Comparison of ENCODE assay signal across 8 cellular contexts in the genomic region with DNA sequence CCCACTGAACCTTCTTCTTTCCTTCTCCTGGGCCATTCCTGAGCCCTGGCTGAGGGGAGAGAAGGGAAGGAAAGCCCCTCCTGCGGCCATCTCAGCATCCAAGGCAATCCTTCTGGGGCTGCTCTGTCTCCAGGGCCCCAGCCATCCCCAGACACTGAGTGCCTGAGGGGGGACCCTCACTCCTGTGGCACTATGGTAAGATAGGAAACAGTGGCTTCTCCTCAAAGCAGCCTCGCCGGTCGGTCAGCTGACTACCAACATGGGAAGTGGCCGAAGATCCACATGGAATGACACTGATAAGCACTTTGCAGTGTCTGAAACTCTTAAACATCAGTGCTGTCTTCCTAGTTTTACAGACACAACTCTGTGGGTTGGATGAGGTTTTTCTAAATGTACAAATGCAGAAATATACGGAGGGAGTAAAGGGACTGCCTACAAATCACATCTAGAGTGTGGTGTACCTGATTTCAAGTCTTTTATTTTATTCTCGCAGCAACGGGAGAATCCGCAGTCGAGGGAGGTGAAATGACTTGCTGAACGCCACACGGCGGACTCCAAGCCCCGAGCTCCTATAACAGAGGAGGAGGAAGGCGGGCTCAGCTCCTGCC. TPM values are rescaled to one million over a fixed set of nuclear protein-coding genes. Genes with fewer than 3 reads are reported as not detected.
DNase-seq lines count a peak whose midpoint lies in the region; ATAC-seq and TF ChIP-seq lines count a peak whose summit lies in the region.

No MANE protein-coding gene starts in this region.

- no peaks in the 10 kb centered on the region for H4K20me1 ChIP-seq in PC-9 (ENCODE audit: insufficient read depth)

- no peak for TF ChIP-seq CTCF in GM12864 (IDR thresholded peaks at IDR 0.05; ENCODE audit: low read depth, low read length, missing control alignments)
- no peak for TF ChIP-seq CTCF in PC-9 (conservative IDR thresholded peaks at IDR 0.05)
- no peak for TF ChIP-seq CTCF in epithelial cell of proximal tubule (conservative IDR thresholded peaks at IDR 0.05; ENCODE audit: low read depth, low read length)
- TF ChIP-seq CTCF in sigmoid colon (IDR thresholded peaks at IDR 0.05) = no peak

- no peaks in the 10 kb centered on the region; the same call in 1 of the 2 replicates for H3F3A ChIP-seq in PC-9 (ENCODE audit: insufficient read depth, low read depth)

- H2AFZ ChIP-seq in PC-9 = peak overlapping the region; percentile 98

- TF ChIP-seq POLR2A in sigmoid colon (IDR thresholded peaks at IDR 0.05) = no peak

- no peak for DNase-seq in GM12864 (ENCODE audit: low read depth)
- DNase-seq in PC-9 = no peak
- DNase-seq in epithelial cell of proximal tubule (ENCODE audit: low read depth) = no peak
- no peak for DNase-seq in sigmoid colon
- no peak for DNase-seq in head of caudate nucleus
- no peak for DNase-seq in glomerular visceral epithelial cell (ENCODE audit: extremely low spot score)
- DNase-seq in central memory CD4-positive, alpha-beta T cell = no peak

- no peak for TF ChIP-seq EP300 in sigmoid colon (IDR thresholded peaks at IDR 0.05)

- no peaks in the 10 kb centered on the region for H3K36me3 ChIP-seq in PC-9 (ENCODE audit: low read depth)
- H3K36me3 ChIP-seq in sigmoid colon = no peaks in the 10 kb centered on the region

- H3K4me2 ChIP-seq in PC-9 = peak overlapping the region; percentile 97

- intact Hi-C loops in PC-9 (cut with micrococcal nuclease; ENCODE audit: unreplicated experiment) (loop anchor here (1.0 kb wide), 1 partner anchor 16 kb away; no protein-coding TSS in a partner anchor), sigmoid colon (cut with DNase I) (no loop called here), head of caudate nucleus (cut with DNase I) (no loop called here)

- ATAC-seq in GM21528 (IDR thresholded peaks at IDR 0.05; ENCODE audit: low FRiP score, unreplicated experiment) = no peak

- no peaks in the 10 kb centered on the region for H3K9me2 ChIP-seq in PC-9 (ENCODE audit: insufficient read depth)

- H3K9me3 ChIP-seq in PC-9 (ENCODE audit: insufficient read depth, low read depth) (no peaks in the 10 kb centered on the region), sigmoid colon (no peaks in the 10 kb centered on the region)

- H3K27ac ChIP-seq in PC-9 (no peak overlapping the region), sigmoid colon (peak overlapping the region; percentile 61 to 70 (median 64))

- H3K4me3 ChIP-seq in GM12864 (ENCODE audit: low read depth, low read length) (peak overlapping the region; percentile 56), PC-9 (peak overlapping the region; percentile 76), epithelial cell of proximal tubule (ENCODE audit: low read depth, low read length) (peak overlapping the region; percentile 63), sigmoid colon (peak overlapping the region; percentile 33 to 69 (median 59))

- CTCF ChIA-PET in PC-9 (lab: Charles Lee) = no interaction called here

- H3K27me3 ChIP-seq in PC-9 (ENCODE audit: insufficient read depth, low read depth) = no peaks in the 10 kb centered on the region
- H3K27me3 ChIP-seq in sigmoid colon = peaks cover 19 to 88% (median 43%) of the 10 kb centered on the region in 3 donors

- no TSS peak for BruUV-seq in PC-9 (replicated peaks; lab: Mats Ljungman, UMichigan)

- POLR2A ChIA-PET in PC-9 (lab: Charles Lee; ENCODE audit: unreplicated experiment) = interaction anchor here (0.5 to 0.9 kb wide), 2 partner anchors 15 to 136 kb away, joined by 4 to 9 read pairs; no protein-coding TSS in a partner anchor

- H3K4me1 ChIP-seq in PC-9 (replicated peaks; ENCODE audit: insufficient read depth) = peaks cover 17% of the 10 kb centered on the region
- H3K4me1 ChIP-seq in sigmoid colon = peaks cover 4 to 34% (median 30%) of the 10 kb centered on the region in 4 donors

- no peaks in the 10 kb centered on the region for H3K79me2 ChIP-seq in PC-9 (ENCODE audit: low read depth)

- WGBS in sigmoid colon, 2 donors = 7 to 8% methylated on average over 15 of the region's 15 CpGs

RNA-seq across cellular contexts. Expression of a gene that starts 1.0 kb away (rescaled TPM):
- total RNA-seq in PC-9 (2021) = 5.3 and 8.3 TPM in 2 replicates
- total RNA-seq in epithelial cell of proximal tubule = 6.7 and 9.8 TPM in 2 replicates
- 1 to 10 TPM in 2 of 4 donors, under 1 TPM in 1, not detected in 1; 0.49 to 1.4 (median 1.4) TPM for total RNA-seq in sigmoid colon
- polyA plus RNA-seq in sigmoid colon = 10 to 100 TPM; 11.3 to 52.9 (median 28.4) TPM

RNA-seq across cellular contexts. Expression of a gene that starts 20.9 kb away (rescaled TPM):
- total RNA-seq in PC-9 (2021) = 0.11 and 0.28 TPM in 2 replicates
- 0.07 and 0.69 TPM in 2 replicates for total RNA-seq in epithelial cell of proximal tubule
- 1 to 10 TPM in 3 of 4 donors, not detected in 1; 1.6 to 2.5 (median 1.8) TPM for total RNA-seq in sigmoid colon
- 1 to 10 TPM; 4.1 to 4.8 (median 4.6) TPM for polyA plus RNA-seq in sigmoid colon

RNA-seq across cellular contexts. Expression of a gene that starts 51.4 kb away (rescaled TPM):
- total RNA-seq in PC-9 (2021) (47.7 and 51.4 TPM in 2 replicates), epithelial cell of proximal tubule (46.4 and 70.8 TPM in 2 replicates), sigmoid colon (10 to 100 TPM; 13.8 to 22.2 (median 15.4) TPM)
- 10 to 100 TPM in 1 of 3 donors, 1 to 10 TPM in 2; 4.2 to 18.8 (median 4.2) TPM for polyA plus RNA-seq in sigmoid colon
